In the genomic region with DNA sequence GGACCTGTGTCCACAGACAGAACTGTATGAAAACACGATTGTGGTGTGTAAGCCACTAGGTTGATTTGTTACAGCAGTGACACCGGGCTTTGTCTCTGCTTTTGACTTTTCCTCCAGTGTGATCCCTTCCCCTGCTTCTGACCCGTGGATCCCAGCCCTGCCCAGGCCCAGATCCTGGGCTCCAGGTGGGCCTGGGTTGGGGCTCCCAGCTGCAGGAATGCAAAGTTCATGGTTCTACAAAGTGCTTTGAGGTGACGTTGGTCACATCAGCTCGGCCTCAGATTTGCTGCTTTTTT, we compare ENCODE assay signal across 10 cellular contexts. TPM values are rescaled to one million over a fixed set of nuclear protein-coding genes. Genes with fewer than 3 reads are reported as not detected.
DNase-seq lines count a peak whose midpoint lies in the region; ATAC-seq, FAIRE-seq and TF ChIP-seq lines count a peak whose summit lies in the region.
"Had no signal": no experiment of that assay in that cellular context is flagged by ENCODE, and none has a peak within 500 bp of the region (broad histone marks: within the 10 kb centered on the region; RNA-seq: fewer than 3 reads in every experiment).

No MANE protein-coding gene starts in this region.

- H3K27me3 ChIP-seq in HUES48 (ENCODE audit: control insufficient read depth, insufficient read depth, low read length) (no peaks in the 10 kb centered on the region), endothelial cell of umbilical vein (ENCODE audit: control insufficient read depth in 2 of 2, insufficient read depth in 2 of 2, low read length in 2 of 2) (no peaks in the 10 kb centered on the region), sigmoid colon (no peaks in the 10 kb centered on the region), gastroesophageal sphincter (no peaks in the 10 kb centered on the region)
- H3K27me3 ChIP-seq: SJCRH30 had no signal

- H3K27ac Mint-ChIP-seq in T-helper 17 cell = peak overlapping the region; percentile 97

- no peak for FAIRE-seq in endothelial cell of umbilical vein (lab: Jason Lieb, UNC)
- FAIRE-seq: frontal cortex had no signal

- no peak for TF ChIP-seq CTCF in endothelial cell of umbilical vein (IDR thresholded peaks at IDR 0.05; ENCODE audit: extremely low read depth in 1 of 2, insufficient read depth in 1 of 2, low read depth in 1 of 2, low read length in 2 of 2)
- no peak for TF ChIP-seq CTCF in sigmoid colon (IDR thresholded peaks at IDR 0.05)
- no peak for TF ChIP-seq CTCF in gastroesophageal sphincter (IDR thresholded peaks at IDR 0.05)

- H3K9me3 ChIP-seq in HUES48 (ENCODE audit: control insufficient read depth, insufficient read depth, low read length) (no peaks in the 10 kb centered on the region), T-helper 17 cell (ENCODE audit: control insufficient read depth, low read length, poor library complexity, severe bottlenecking) (no peaks in the 10 kb centered on the region), endothelial cell of umbilical vein (replicated peaks; ENCODE audit: control insufficient read depth, insufficient read depth, low read length) (no peaks in the 10 kb centered on the region), sigmoid colon (no peaks in the 10 kb centered on the region), gastroesophageal sphincter (no peaks in the 10 kb centered on the region)
- H3K9me3 ChIP-seq: SJCRH30 had no signal

- H3K4me1 Mint-ChIP-seq in T-helper 17 cell = peaks cover 64% of the 10 kb centered on the region

- H3K9ac ChIP-seq in HUES48 (ENCODE audit: low read depth, low read length) (0 out of 2 replicates have a peak overlapping the region, but pooled peaks have one; percentile 6), endothelial cell of umbilical vein (replicated peaks; ENCODE audit: extremely low read depth, insufficient read depth, low read length) (peak overlapping the region; percentile 68)

- H3K27me3 Mint-ChIP-seq in T-helper 17 cell = no peaks in the 10 kb centered on the region

- no peaks in the 10 kb centered on the region for H3K9me1 ChIP-seq in endothelial cell of umbilical vein (replicated peaks; ENCODE audit: control insufficient read depth, extremely low read depth, insufficient read depth, low read length)

- 49 to 53% methylated on average over 5 of the region's 5 CpGs for WGBS in sigmoid colon, 2 donors
- WGBS in gastroesophageal sphincter (ENCODE audit: low coverage in 1 of 2), 2 donors = 75 to 80% methylated on average over 1 to 5 of the region's 5 CpGs

- H4K20me1 ChIP-seq in endothelial cell of umbilical vein (replicated peaks; ENCODE audit: control insufficient read depth, extremely low read depth, insufficient read depth, low read length) = no peaks in the 10 kb centered on the region

- CTCF ChIA-PET in endothelial cell of umbilical vein (lab: Charles Lee) = interaction anchor here (0.7 to 5.8 kb wide), 5 partner anchors 25 to 257 kb away, joined by 3 to 38 read pairs (median 4); partner anchors contain the start of gene HPCAL1

- H3K4me1 ChIP-seq in HUES48 (ENCODE audit: control insufficient read depth, insufficient read depth, low read length) = peaks cover 42% of the 10 kb centered on the region
- H3K4me1 ChIP-seq in endothelial cell of umbilical vein (ENCODE audit: control insufficient read depth, extremely low read depth, insufficient read depth, low read length) = peaks cover 52% of the 10 kb centered on the region
- H3K4me1 ChIP-seq in sigmoid colon = peaks cover 0 to 52% (median 46%) of the 10 kb centered on the region in 4 donors
- H3K4me1 ChIP-seq in gastroesophageal sphincter = peaks cover 0 to 54% (median 17%) of the 10 kb centered on the region in 3 donors

- peak overlapping the region; percentile 97 for H3K4me3 Mint-ChIP-seq in T-helper 17 cell

- no peak overlapping the region for H3K4me2 ChIP-seq in endothelial cell of umbilical vein (ENCODE audit: insufficient read depth, low read length)

- no peak overlapping the region for H3K27ac ChIP-seq in HUES48 (ENCODE audit: low read depth, low read length)
- peak overlapping the region; percentile 88 for H3K27ac ChIP-seq in endothelial cell of umbilical vein (ENCODE audit: insufficient read depth, low read depth, low read length)
- H3K27ac ChIP-seq in sigmoid colon = peak overlapping the region; percentile 24 to 44 (median 35)
- peak overlapping the region in 1 of 4 donors; percentile 17 for H3K27ac ChIP-seq in gastroesophageal sphincter
- H3K27ac ChIP-seq: SJCRH30 had no signal

- no peak overlapping the region for H2AFZ ChIP-seq in endothelial cell of umbilical vein (ENCODE audit: low read depth, low read length)

- dilution Hi-C loops in endothelial cell of umbilical vein (cut with MboI; ENCODE audit: extremely low pct_ligation_motif_present, low sequenced_read_pairs) = no loop called here

- H3K36me3 Mint-ChIP-seq in T-helper 17 cell (ENCODE audit: low read depth) = no peaks in the 10 kb centered on the region

- TF ChIP-seq EP300 in sigmoid colon (IDR thresholded peaks at IDR 0.05) (no peak), gastroesophageal sphincter (IDR thresholded peaks at IDR 0.05) (no peak)

- intact Hi-C loops in endothelial cell of umbilical vein (cut with micrococcal nuclease) (no loop called here), sigmoid colon (cut with DNase I) (no loop called here)

- H3K79me2 ChIP-seq in endothelial cell of umbilical vein (ENCODE audit: control insufficient read depth, insufficient read depth, low read length) = peaks cover 77% of the 10 kb centered on the region

- no peak for TF ChIP-seq POLR2A in endothelial cell of umbilical vein (IDR thresholded peaks at IDR 0.05; ENCODE audit: low read depth, low read length)
- TF ChIP-seq POLR2A in sigmoid colon (IDR thresholded peaks at IDR 0.05) = no peak
- TF ChIP-seq POLR2A in gastroesophageal sphincter (IDR thresholded peaks at IDR 0.05) = no peak
- TF ChIP-seq POLR2A in erythroblast (IDR thresholded peaks at IDR 0.05; ENCODE audit: low read length) = no peak

- H3K4me3 ChIP-seq in HUES48 (ENCODE audit: low read depth, low read length) = no peak overlapping the region
- H3K4me3 ChIP-seq in endothelial cell of umbilical vein (replicated peaks in 1 of 3; ENCODE audit: insufficient read depth in 1 of 3, low read depth in 1 of 3, low read length in 3 of 3) = no peak overlapping the region
- no peak overlapping the region for H3K4me3 ChIP-seq in sigmoid colon
- no peak overlapping the region for H3K4me3 ChIP-seq in gastroesophageal sphincter
- H3K4me3 ChIP-seq: lung, SJCRH30 had no signal

- ATAC-seq in T-helper 17 cell = peak; percentile 13
- ATAC-seq in gastroesophageal sphincter = no peak

- H3K36me3 ChIP-seq in HUES48 (ENCODE audit: control insufficient read depth, insufficient read depth, low read length) = no peaks in the 10 kb centered on the region
- no peaks in the 10 kb centered on the region for H3K36me3 ChIP-seq in endothelial cell of umbilical vein (ENCODE audit: control insufficient read depth in 2 of 2, extremely low read depth in 1 of 2, insufficient read depth in 2 of 2, low read length in 2 of 2)
- H3K36me3 ChIP-seq in sigmoid colon = no peaks in the 10 kb centered on the region
- H3K36me3 ChIP-seq in gastroesophageal sphincter = no peaks in the 10 kb centered on the region
- H3K36me3 ChIP-seq: SJCRH30 had no signal

- no TSS peak for BruUV-seq in endothelial cell of umbilical vein (replicated peaks; lab: Mats Ljungman, UMichigan)

- DNase-seq in T-helper 17 cell (no peak), endothelial cell of umbilical vein (ENCODE audit: low read depth, low spot score) (no peak), sigmoid colon (no peak), midbrain (lab: John Stamatoyannopoulos, UW) (no peak), erythroblast (lab: John Stamatoyannopoulos, UW) (no peak)
- DNase-seq: SJCRH30 had no signal

- POLR2A ChIA-PET in endothelial cell of umbilical vein (lab: Charles Lee) = no interaction called here

TF ChIP-seq in endothelial cell of umbilical vein, 7 proteins besides CTCF, POLR2A, EP300 and RAD21:
- TF ChIP-seq GATA2 (IDR thresholded peaks at IDR 0.05; ENCODE audit: insufficient read depth, insufficient read length, low read depth, low read length) (no peak), JUN (IDR thresholded peaks at IDR 0.05; ENCODE audit: borderline replicate concordance, insufficient read depth, insufficient read length, low read depth) (no peak)
- TF ChIP-seq, protein P1, sequence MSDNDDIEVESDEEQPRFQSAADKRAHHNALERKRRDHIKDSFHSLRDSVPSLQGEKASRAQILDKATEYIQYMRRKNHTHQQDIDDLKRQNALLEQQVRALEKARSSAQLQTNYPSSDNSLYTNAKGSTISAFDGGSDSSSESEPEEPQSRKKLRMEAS (IDR thresholded peaks at IDR 0.05; ENCODE audit: insufficient read depth, insufficient read length) = no peak

RNA-seq across cellular contexts. Expression of gene HPCAL1, which starts 26.8 kb away (rescaled TPM):
- total RNA-seq in T-helper 17 cell (10 to 100 TPM; 44.2 TPM), endothelial cell of umbilical vein (68.1 and 77.4 TPM in 2 replicates), sigmoid colon (10 to 100 TPM; 27.7 to 46.0 (median 34.2) TPM), gastroesophageal sphincter (10 to 100 TPM; 17.0 to 42.1 (median 29.8) TPM)
- polyA plus RNA-seq in endothelial cell of umbilical vein (56.5 and 67.3 TPM in 2 replicates), sigmoid colon (100 to 1,000 TPM in 2 of 3 donors, 10 to 100 TPM in 1; 67.9 to 115 (median 110) TPM)
- polyA plus RNA-seq in endothelial cell of umbilical vein (2011; cell fraction: cytosol; rRNA removed) = 40.8 and 44.2 TPM in 2 replicates
- polyA plus RNA-seq in endothelial cell of umbilical vein (2011; cell fraction: nucleus; rRNA removed) = 34.7 and 39.6 TPM in 2 replicates
- 79.1 and 104 TPM in 2 replicates for polyA plus RNA-seq in endothelial cell of umbilical vein (2012)
- polyA minus RNA-seq in endothelial cell of umbilical vein = 17.4 and 19.0 TPM in 2 replicates
- 48.7 TPM for polyA minus RNA-seq in endothelial cell of umbilical vein (2011; cell fraction: cytosol; rRNA and poly(A)+ RNA removed)
- 8.8 and 14.8 TPM in 2 replicates for polyA minus RNA-seq in endothelial cell of umbilical vein (2011; cell fraction: nucleus; rRNA and poly(A)+ RNA removed)
